8 cellular contexts compared by ENCODE assay signal in the genomic region with DNA sequence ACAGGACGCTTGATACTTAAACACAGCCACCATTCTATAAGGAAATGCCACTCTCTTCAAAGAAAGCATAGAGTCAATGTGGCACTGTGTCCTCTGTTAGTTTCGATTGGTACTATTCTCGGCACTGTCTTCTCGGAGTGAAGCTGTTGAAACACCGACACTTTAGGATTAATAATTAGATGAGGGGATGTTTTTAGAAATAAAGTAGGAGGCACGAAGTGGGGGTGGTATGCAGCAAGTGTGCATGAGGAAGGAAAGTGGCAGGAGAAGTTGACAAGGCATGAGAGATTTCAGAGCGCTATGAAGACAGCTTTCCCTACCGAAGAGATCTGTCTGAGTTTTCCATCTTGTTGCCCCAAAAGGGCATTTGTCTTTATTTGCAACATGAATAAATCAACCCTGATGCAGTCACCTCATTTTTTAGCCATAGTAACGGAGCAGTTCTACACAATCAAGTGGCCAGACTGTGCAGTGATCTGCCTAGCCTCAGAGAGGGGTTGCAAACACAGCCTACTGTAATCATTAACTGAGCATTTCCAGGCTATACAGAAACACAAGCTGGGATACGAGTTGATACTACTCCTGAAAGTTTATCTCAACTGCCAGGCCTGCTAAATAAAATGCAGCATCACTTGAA.
DNase-seq lines count a peak whose midpoint lies in the region; ATAC-seq lines count a peak whose summit lies in the region.

No MANE protein-coding gene starts in this region.

- peak overlapping the region; percentile 90 for H3K4me3 ChIP-seq in endocrine pancreas (ENCODE audit: control insufficient read depth, insufficient read depth, low read length)

- H3K9ac ChIP-seq in endocrine pancreas (ENCODE audit: control insufficient read depth, insufficient read depth, low read length): peak overlapping the region; percentile 73

- ATAC-seq in GM18870 (IDR thresholded peaks at IDR 0.05; ENCODE audit: unreplicated experiment) (peak; percentile 40), GM21526 (IDR thresholded peaks at IDR 0.05; ENCODE audit: low FRiP score, unreplicated experiment) (no peak)

- H3K27me3 ChIP-seq in endocrine pancreas (ENCODE audit: control insufficient read depth, insufficient read depth, low read length): no peaks in the 10 kb centered on the region

- DNase-seq in KG1 (lab: John Stamatoyannopoulos, UW): peak; percentile 27
- DNase-seq in putamen (ENCODE audit: low spot score): peak; percentile 83
- no peak for DNase-seq in NCI-H526 (lab: John Stamatoyannopoulos, UW)
- no peak for DNase-seq in NCI-H2171 treated with DMSO at 0.1 percent for 48 hours (lab: John Stamatoyannopoulos, UW)
- no peak for DNase-seq in activated gamma-delta T cell treated with Interleukin-2 at 50 U/mL for 16 hours

- no peaks in the 10 kb centered on the region for H3K9me3 ChIP-seq in endocrine pancreas (ENCODE audit: control insufficient read depth, low read length)

- peaks cover 49% of the 10 kb centered on the region for H3K4me1 ChIP-seq in endocrine pancreas (ENCODE audit: control insufficient read depth, insufficient read depth, low read length)

- H3K36me3 ChIP-seq in endocrine pancreas (ENCODE audit: control insufficient read depth, insufficient read depth, low read length): no peaks in the 10 kb centered on the region

Comparison
In these comparisons a context has a peak if more than half of its experiments do, and no peak if none do; other contexts are left out.
1. DNase-seq: peak in KG1 (single experiment) and putamen (single experiment); none in NCI-H526 (0 of 2), NCI-H2171 treated with DMSO at 0.1 percent for 48 hours (single experiment) and activated gamma-delta T cell treated with Interleukin-2 at 50 U/mL for 16 hours (single experiment).